Comparison of ENCODE assay signal across 11 cellular contexts in genomic region chr1:157269656-157270375, GRCh38.
DNase-seq lines count a peak whose midpoint lies in the region; ATAC-seq and TF ChIP-seq lines count a peak whose summit lies in the region.
"Had no signal": no experiment of that assay in that cellular context is flagged by ENCODE, and none has a peak within 500 bp of the region (broad histone marks: within the 10 kb centered on the region; RNA-seq: fewer than 3 reads in every experiment).

No MANE protein-coding gene starts in this region.

- H3K36me3 ChIP-seq in Karpas-422 (ENCODE audit: insufficient read depth, low read length): no peaks in the 10 kb centered on the region
- no peaks in the 10 kb centered on the region for H3K36me3 ChIP-seq in naive thymus-derived CD4-positive, alpha-beta T cell (ENCODE audit: control insufficient read depth in 2 of 3, insufficient read depth in 3 of 3, low read length in 3 of 3)

- H3K4me3 Mint-ChIP-seq in naive thymus-derived CD4-positive, alpha-beta T cell: no peak overlapping the region
- no peak overlapping the region for H3K4me3 Mint-ChIP-seq in MCF 10A (ENCODE audit: unreplicated experiment)

- POLR2A ChIA-PET in naive thymus-derived CD4-positive, alpha-beta T cell (lab: Charles Lee): no interaction called here
- POLR2A ChIA-PET in MCF 10A (lab: Yijun Ruan, JAX): no interaction called here

- no peaks in the 10 kb centered on the region for H3K9me2 ChIP-seq in Karpas-422 (replicated peaks; ENCODE audit: insufficient read depth, low read length)

- H3K4me1 Mint-ChIP-seq in naive thymus-derived CD4-positive, alpha-beta T cell: peaks cover 0 to 2% (median 0%) of the 10 kb centered on the region in 7 donors
- no peaks in the 10 kb centered on the region for H3K4me1 Mint-ChIP-seq in MCF 10A (ENCODE audit: insufficient read depth, unreplicated experiment)

- DNase-seq in Karpas-422 (peak; percentile 81), NCI-H446 treated with DMSO at 0.1 percent for 48 hours (lab: John Stamatoyannopoulos, UW) (no peak), G401 (ENCODE audit: low spot score) (no peak), NCI-H345 (lab: John Stamatoyannopoulos, UW) (no peak), MCF 10A (ENCODE audit: unreplicated experiment) (no peak)
- no peak for DNase-seq in naive thymus-derived CD4-positive, alpha-beta T cell
- DNase-seq: activated T-cell treated with anti-CD3 and anti-CD28 coated beads, Interleukin-2, amount 50 U/mL, for 48 hours; HCEC 1CT; occipital lobe had no signal

- H4K20me1 ChIP-seq in Karpas-422 (ENCODE audit: insufficient read depth, low read depth, low read length): no peaks in the 10 kb centered on the region

- intact Hi-C loops in naive thymus-derived CD4-positive, alpha-beta T cell (cut with micrococcal nuclease): no loop called here
- intact Hi-C loops in MCF 10A (cut with micrococcal nuclease): no loop called here

- ATAC-seq in GM18867 (IDR thresholded peaks at IDR 0.05; ENCODE audit: unreplicated experiment): peak; percentile 93
- peak; percentile 81 for ATAC-seq in GM21737 (IDR thresholded peaks at IDR 0.05; ENCODE audit: unreplicated experiment)
- ATAC-seq in naive thymus-derived CD4-positive, alpha-beta T cell: peak; percentile 12

- H3K9me3 ChIP-seq in Karpas-422 (ENCODE audit: low read length): no peaks in the 10 kb centered on the region
- no peaks in the 10 kb centered on the region for H3K9me3 ChIP-seq in naive thymus-derived CD4-positive, alpha-beta T cell (ENCODE audit: control insufficient read depth in 2 of 3, low read length in 3 of 3)

- no peaks in the 10 kb centered on the region for H3K27me3 ChIP-seq in Karpas-422 (ENCODE audit: low read length)
- H3K27me3 ChIP-seq in naive thymus-derived CD4-positive, alpha-beta T cell (ENCODE audit: control insufficient read depth in 2 of 2, insufficient read depth in 2 of 2, low read length in 2 of 2): peaks cover 0 to 4% of the 10 kb centered on the region in 2 donors

- BruUV-seq in MCF 10A (replicated peaks; lab: Mats Ljungman, UMichigan): no TSS peak

- H3K4me2 ChIP-seq in Karpas-422 (ENCODE audit: low read depth, low read length, poor library complexity, severe bottlenecking): peak overlapping the region; percentile 39

- no peak overlapping the region for H3K4me3 ChIP-seq in Karpas-422 (ENCODE audit: low read length)
- no peak overlapping the region for H3K4me3 ChIP-seq in naive thymus-derived CD4-positive, alpha-beta T cell (ENCODE audit: low read length)

- H3K36me3 Mint-ChIP-seq in naive thymus-derived CD4-positive, alpha-beta T cell: no peaks in the 10 kb centered on the region
- no peaks in the 10 kb centered on the region for H3K36me3 Mint-ChIP-seq in MCF 10A (ENCODE audit: insufficient read depth, unreplicated experiment)

- no peak for TF ChIP-seq CTCF in MCF 10A (IDR thresholded peaks at IDR 0.05; ENCODE audit: unreplicated experiment)

- H3K9me3 Mint-ChIP-seq in naive thymus-derived CD4-positive, alpha-beta T cell: peaks cover 0 to 2% (median 0%) of the 10 kb centered on the region in 11 donors
- no peaks in the 10 kb centered on the region for H3K9me3 Mint-ChIP-seq in MCF 10A (ENCODE audit: unreplicated experiment)

- H2AFZ ChIP-seq in Karpas-422 (ENCODE audit: low read length): no peak overlapping the region

- CTCF ChIA-PET in naive thymus-derived CD4-positive, alpha-beta T cell (lab: Charles Lee): no interaction called here
- CTCF ChIA-PET in MCF 10A (lab: Yijun Ruan, JAX): interaction anchor here (0.7 kb wide), 1 partner anchor 29 kb away, joined by 3 read pairs; no protein-coding TSS in a partner anchor

- H3K27me3 Mint-ChIP-seq in naive thymus-derived CD4-positive, alpha-beta T cell: peaks cover 11 to 34% (median 25%) of the 10 kb centered on the region in 5 donors
- peaks cover 45% of the 10 kb centered on the region for H3K27me3 Mint-ChIP-seq in MCF 10A (ENCODE audit: insufficient read depth, unreplicated experiment)

- in situ Hi-C loops in G401 (cut with HindIII; ENCODE audit: low sequenced_read_pairs): no loop called here

- no peak overlapping the region for H3K9ac ChIP-seq in Karpas-422 (ENCODE audit: low read length)

- H3K27ac Mint-ChIP-seq in naive thymus-derived CD4-positive, alpha-beta T cell: no peak overlapping the region
- no peak overlapping the region for H3K27ac Mint-ChIP-seq in MCF 10A (ENCODE audit: low read depth, unreplicated experiment)

- no peak overlapping the region for H3K27ac ChIP-seq in Karpas-422 (ENCODE audit: low read length)
- H3K27ac ChIP-seq in naive thymus-derived CD4-positive, alpha-beta T cell (ENCODE audit: low read depth, low read length): no peak overlapping the region

- H3K4me1 ChIP-seq in Karpas-422 (ENCODE audit: low read length): peaks cover 24% of the 10 kb centered on the region
- no peaks in the 10 kb centered on the region for H3K4me1 ChIP-seq in naive thymus-derived CD4-positive, alpha-beta T cell (ENCODE audit: control insufficient read depth in 2 of 2, insufficient read depth in 2 of 2, low read length in 2 of 2)

- no peaks in the 10 kb centered on the region for H3K79me2 ChIP-seq in Karpas-422 (ENCODE audit: low read length)

Comparison
In these comparisons a context has a peak if more than half of its experiments do, and no peak if none do; other contexts are left out.
1. ATAC-seq: peak in every context shown above with its lines; median percentile 93 in GM18867; 81 in GM21737; 12 in naive thymus-derived CD4-positive, alpha-beta T cell.